In the genomic region with DNA sequence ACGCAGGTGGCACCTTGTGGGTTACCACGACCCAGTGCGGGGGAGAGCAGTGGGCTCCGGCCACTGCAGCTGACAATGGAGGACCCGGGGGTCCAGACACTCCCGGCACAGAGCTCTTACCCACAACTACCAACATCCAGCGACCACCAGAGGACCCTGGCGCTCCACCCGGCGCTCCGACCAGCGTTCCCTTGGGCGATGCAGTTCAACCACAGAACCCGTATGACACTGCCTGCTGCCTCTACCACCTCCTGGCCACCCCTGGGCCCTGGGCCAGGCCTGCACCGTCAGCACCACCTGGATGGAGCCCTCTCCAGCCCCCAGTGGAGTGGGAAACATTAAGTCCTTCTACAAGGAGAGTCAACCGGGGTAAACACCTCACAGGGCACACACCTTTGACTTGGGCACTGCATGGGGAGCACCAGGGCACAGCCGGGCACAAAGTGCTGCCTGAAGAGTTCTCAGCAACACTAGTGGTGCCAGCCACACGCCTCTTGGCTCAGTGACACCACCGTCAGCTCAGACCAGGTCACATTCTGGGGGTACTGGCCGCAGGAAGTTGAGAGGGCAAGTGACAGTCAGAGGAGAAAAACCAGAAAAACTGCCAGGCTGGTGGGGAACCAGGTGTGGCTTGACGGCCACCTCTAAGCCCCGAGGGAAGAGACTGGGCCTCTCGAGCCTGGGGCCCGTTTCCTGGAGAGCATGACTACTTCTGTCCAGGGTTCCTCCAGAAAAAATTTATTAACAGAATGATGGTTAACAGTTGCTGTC, we compare ENCODE assay signal across 8 cellular contexts. TPM values are rescaled to one million over a fixed set of nuclear protein-coding genes. Genes with fewer than 3 reads are reported as not detected.
DNase-seq lines count a peak whose midpoint lies in the region; ATAC-seq and TF ChIP-seq lines count a peak whose summit lies in the region.

No MANE protein-coding gene starts in this region.

- ATAC-seq in HCT116 = no peak
- ATAC-seq in GM21576 (IDR thresholded peaks at IDR 0.05; ENCODE audit: unreplicated experiment) = no peak

- H3K9me3 ChIP-seq in HCT116 (ENCODE audit: control insufficient read depth in 1 of 2, insufficient read depth in 1 of 2, low read depth in 1 of 2, low read length in 2 of 2) = no peaks in the 10 kb centered on the region; a peak in 1 of 4 replicates
- no peaks in the 10 kb centered on the region for H3K9me3 ChIP-seq in breast epithelium
- no peaks in the 10 kb centered on the region for H3K9me3 ChIP-seq in mesenchymal stem cell (ENCODE audit: control insufficient read depth, low read length)
- H3K9me3 ChIP-seq in uterus = no peaks in the 10 kb centered on the region

- RAD21 ChIA-PET in HCT116 (lab: Charles Lee; ENCODE audit: low non-redundant PET in 1 of 2, low total read pairs in 2 of 2, uncharacterized antibody in 2 of 2, unreplicated experiment in 2 of 2) = no interaction called here

- H3K14ac ChIP-seq in mesenchymal stem cell (ENCODE audit: low read length in 2 of 2) = peak overlapping the region in 1 of 2 experiments; percentile 83

- POLR2A ChIA-PET in HCT116 (lab: Charles Lee) = no interaction called here

- DNase-seq in AG08396 (ENCODE audit: low spot score) (peak; percentile 34), HCT116 (ENCODE audit: low read depth, low spot score) (no peak), breast epithelium (ENCODE audit: low spot score in 2 of 2) (peak in 1 of 2 donors; percentile 54), mesenchymal stem cell (peak; percentile 17), uterus (peak in 1 of 2 donors; percentile 18), DMS114 treated with DMSO at 0.1 percent for 48 hours (lab: John Stamatoyannopoulos, UW; ENCODE audit: unreplicated experiment) (no peak), NCI-H1048 (lab: John Stamatoyannopoulos, UW) (no peak)

- no peak overlapping the region for H2AK5ac ChIP-seq in mesenchymal stem cell (ENCODE audit: low read length, severe bottlenecking)

- peak overlapping the region; percentile 3 to 54 for H2BK12ac ChIP-seq in mesenchymal stem cell (ENCODE audit: low read length in 2 of 2)

- BruUV-seq in HCT116 (replicated peaks; lab: Mats Ljungman, UMichigan) = TSS peak; percentile 49

- H3K4me2 ChIP-seq in HCT116 (ENCODE audit: low read length) (peak overlapping the region; percentile 96), mesenchymal stem cell (ENCODE audit: low read length, poor library complexity, severe bottlenecking) (peak overlapping the region; percentile 85)

- H2BK120ac ChIP-seq in mesenchymal stem cell (ENCODE audit: low read depth, low read length) = no peak overlapping the region

- peak overlapping the region; percentile 59 for H4K8ac ChIP-seq in mesenchymal stem cell (ENCODE audit: low read length)

- H3K23ac ChIP-seq in mesenchymal stem cell (ENCODE audit: low read length in 2 of 2) = peak overlapping the region in 1 of 2 experiments; percentile 89

- peaks cover 14% of the 10 kb centered on the region for H3K79me1 ChIP-seq in mesenchymal stem cell (replicated peaks; ENCODE audit: low read length, poor library complexity, severe bottlenecking)

- H4K91ac ChIP-seq in mesenchymal stem cell (ENCODE audit: low read length) = peak overlapping the region; percentile 44

- H3K27me3 ChIP-seq in HCT116 (ENCODE audit: insufficient read depth, low read length) (no peaks in the 10 kb centered on the region), breast epithelium (no peaks in the 10 kb centered on the region), mesenchymal stem cell (ENCODE audit: control insufficient read depth in 1 of 2, insufficient read depth in 1 of 2, low read length in 2 of 2) (no peaks in the 10 kb centered on the region), uterus (no peaks in the 10 kb centered on the region)

- TF ChIP-seq RAD21 in HCT116 (IDR thresholded peaks at IDR 0.05; ENCODE audit: low read depth) = no peak

- H3K18ac ChIP-seq in mesenchymal stem cell (ENCODE audit: low read depth in 1 of 2, low read length in 2 of 2) = peak overlapping the region; percentile 61 to 82

- peaks cover 16 to 23% of the 10 kb centered on the region in 2 experiments for H3K4me1 ChIP-seq in HCT116 (ENCODE audit: control insufficient read depth in 1 of 2, insufficient read depth in 2 of 2, low read length in 2 of 2)
- H3K4me1 ChIP-seq in breast epithelium = peaks cover 25 to 42% of the 10 kb centered on the region in 2 donors
- peaks cover 64% of the 10 kb centered on the region for H3K4me1 ChIP-seq in mesenchymal stem cell (ENCODE audit: control insufficient read depth, insufficient read depth, low read depth, low read length)
- peaks cover 8 to 53% of the 10 kb centered on the region in 2 donors for H3K4me1 ChIP-seq in uterus

- peaks cover 77% of the 10 kb centered on the region for H3K79me2 ChIP-seq in HCT116 (ENCODE audit: insufficient read depth, low read length)

- peak overlapping the region; percentile 100; the same call in 1 of the 2 replicates for H3K27ac ChIP-seq in HCT116 (ENCODE audit: low read depth, low read length)
- H3K27ac ChIP-seq in breast epithelium = peak overlapping the region; percentile 84 to 94
- H3K27ac ChIP-seq in mesenchymal stem cell (ENCODE audit: low read length, poor library complexity, severe bottlenecking) = peak overlapping the region; percentile 44
- H3K27ac ChIP-seq in uterus = peak overlapping the region; percentile 95 to 97

- peak overlapping the region; percentile 99 for H3K9ac ChIP-seq in HCT116 (ENCODE audit: low read length)
- H3K9ac ChIP-seq in mesenchymal stem cell (ENCODE audit: low read length) = peak overlapping the region; percentile 91

- 78% methylated on average over 24 of the region's 24 CpGs for WGBS in mesenchymal stem cell

- peak overlapping the region; percentile 3 for H2BK15ac ChIP-seq in mesenchymal stem cell (ENCODE audit: low read depth, poor library complexity, severe bottlenecking)

- H2BK5ac ChIP-seq in mesenchymal stem cell (ENCODE audit: low read depth, low read length, poor library complexity, severe bottlenecking) = no peak overlapping the region

- H4K20me1 ChIP-seq in HCT116 (ENCODE audit: insufficient read depth) = no peaks in the 10 kb centered on the region

- CTCF ChIA-PET in HCT116 (lab: Charles Lee) = no interaction called here

- intact Hi-C loops in HCT116 (cut with micrococcal nuclease) (no loop called here), breast epithelium (cut with DNase I; ENCODE audit: low total_unique reads) (loop anchor here (5.0 kb wide), 1 partner anchor 79 kb away; no protein-coding TSS in a partner anchor), uterus (cut with DNase I; ENCODE audit: low total_unique reads) (loop anchor here (5.0 kb wide), 3 partner anchors 34 to 101 kb away; a partner anchor contains a TSS)

- peak overlapping the region; percentile 86 to 90; a peak in 3 of 4 replicates for H3K4me3 ChIP-seq in HCT116 (replicated peaks in 1 of 2; ENCODE audit: low read depth in 1 of 2, low read length in 2 of 2)
- peak overlapping the region in 2 of 3 donors; percentile 60 to 93 for H3K4me3 ChIP-seq in breast epithelium
- H3K4me3 ChIP-seq in mesenchymal stem cell (ENCODE audit: insufficient read depth in 1 of 2, low read depth in 1 of 2, low read length in 2 of 2) = peak overlapping the region in 1 of 2 experiments; percentile 83
- H3K4me3 ChIP-seq in uterus = peak overlapping the region in 1 of 2 donors; percentile 12

- TF ChIP-seq CTCF in HCT116 (IDR thresholded peaks at IDR 0.05 in 2 of 3, conservative IDR thresholded peaks at IDR 0.05 in 1 of 3; ENCODE audit: borderline replicate concordance in 1 of 3, insufficient read depth in 1 of 3, low read depth in 2 of 3, low read length in 2 of 3) = no peak
- no peak for TF ChIP-seq CTCF in breast epithelium (IDR thresholded peaks at IDR 0.05)
- TF ChIP-seq CTCF in uterus (IDR thresholded peaks at IDR 0.05) = no peak

- H2AFZ ChIP-seq in HCT116 (ENCODE audit: low read depth, low read length, poor library complexity, severe bottlenecking) = no peak overlapping the region
- H2AFZ ChIP-seq in mesenchymal stem cell (ENCODE audit: low read depth, low read length) = no peak overlapping the region

- H3K4ac ChIP-seq in mesenchymal stem cell (ENCODE audit: low read depth in 1 of 2, low read length in 2 of 2) = peak overlapping the region in 1 of 2 experiments; percentile 35

- H3K36me3 ChIP-seq in HCT116 (ENCODE audit: control insufficient read depth in 1 of 2, insufficient read depth in 2 of 2, low read length in 2 of 2) (peaks cover 0 to under 1% of the 10 kb centered on the region in 2 experiments; a peak in 1 of 4 replicates), breast epithelium (no peaks in the 10 kb centered on the region), mesenchymal stem cell (ENCODE audit: control insufficient read depth in 1 of 2, insufficient read depth in 2 of 2, low read depth in 1 of 2, low read length in 2 of 2) (peaks cover 7 to 56% of the 10 kb centered on the region in 2 experiments), uterus (no peaks in the 10 kb centered on the region)

- TF ChIP-seq POLR2A in HCT116 (IDR thresholded peaks at IDR 0.05; ENCODE audit: borderline replicate concordance, extremely low read depth, insufficient read depth, insufficient read length) (no peak), breast epithelium (IDR thresholded peaks at IDR 0.05) (no peak), uterus (IDR thresholded peaks at IDR 0.05) (no peak)

- H3K9me2 ChIP-seq in HCT116 (ENCODE audit: insufficient read depth) = no peaks in the 10 kb centered on the region

TF ChIP-seq in HCT116, 20 proteins besides CTCF, POLR2A, EP300 and RAD21:
- TF ChIP-seq, protein P1, sequence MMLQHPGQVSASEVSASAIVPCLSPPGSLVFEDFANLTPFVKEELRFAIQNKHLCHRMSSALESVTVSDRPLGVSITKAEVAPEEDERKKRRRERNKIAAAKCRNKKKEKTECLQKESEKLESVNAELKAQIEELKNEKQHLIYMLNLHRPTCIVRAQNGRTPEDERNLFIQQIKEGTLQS (IDR thresholded peaks at IDR 0.05) = no peak
- TF ChIP-seq ZFX (IDR thresholded peaks at IDR 0.05) (no peak), CEBPB (IDR thresholded peaks at IDR 0.05; ENCODE audit: low read depth) (no peak), YY1 (IDR thresholded peaks at IDR 0.05; ENCODE audit: extremely low read depth, insufficient replicate concordance, low read depth, low read length) (no peak), SIN3A (IDR thresholded peaks at IDR 0.05; ENCODE audit: low read depth) (no peak), EZH2phosphoT487 (IDR thresholded peaks at IDR 0.05; ENCODE audit: borderline replicate concordance) (no peak), CBX3 (IDR thresholded peaks at IDR 0.05; ENCODE audit: low read depth) (no peak), POLR2AphosphoS5 (IDR thresholded peaks at IDR 0.05; ENCODE audit: low read depth, low read length) (no peak)

RNA-seq across cellular contexts. Expression of a gene that starts 2.6 kb away (rescaled TPM):
- total RNA-seq in HCT116 (2021; ENCODE audit: unreplicated experiment) (175 TPM), breast epithelium (100 to 1,000 TPM; 130 to 159 (median 133) TPM), uterus (100 to 1,000 TPM; 104 to 193 (median 162) TPM)
- 225 and 299 TPM in 2 replicates for polyA plus RNA-seq in HCT116 (2012)
- 96.7 TPM for polyA plus RNA-seq in mesenchymal stem cell (2013, experiment 1 of 2)
- 92.8 TPM for polyA plus RNA-seq in mesenchymal stem cell (2013, experiment 2 of 2)

RNA-seq across cellular contexts. Expression of a gene that starts 43.4 kb away (rescaled TPM):
- total RNA-seq in HCT116 (2021; ENCODE audit: unreplicated experiment) (88.3 TPM), breast epithelium (10 to 100 TPM; 49.9 to 76.7 (median 62.3) TPM), uterus (10 to 100 TPM; 32.3 to 70.7 (median 67.8) TPM)
- polyA plus RNA-seq in HCT116 (2012) = 66.7 and 73.2 TPM in 2 replicates
- polyA plus RNA-seq in mesenchymal stem cell (2013, experiment 1 of 2) = 37.6 TPM
- polyA plus RNA-seq in mesenchymal stem cell (2013, experiment 2 of 2) = 37.1 TPM

Comparison
In these comparisons a context has a peak if more than half of its experiments do, and no peak if none do; other contexts are left out.
1. DNase-seq: peak in AG08396 (single experiment) and mesenchymal stem cell (single experiment); none in HCT116 (single experiment), DMS114 treated with DMSO at 0.1 percent for 48 hours (single experiment) and NCI-H1048 (single experiment).
2. H3K27ac ChIP-seq: peak in every context shown above with its lines; median percentile 100 in HCT116; 96 in uterus; 89 in breast epithelium; 44 in mesenchymal stem cell.